In the genomic region with DNA sequence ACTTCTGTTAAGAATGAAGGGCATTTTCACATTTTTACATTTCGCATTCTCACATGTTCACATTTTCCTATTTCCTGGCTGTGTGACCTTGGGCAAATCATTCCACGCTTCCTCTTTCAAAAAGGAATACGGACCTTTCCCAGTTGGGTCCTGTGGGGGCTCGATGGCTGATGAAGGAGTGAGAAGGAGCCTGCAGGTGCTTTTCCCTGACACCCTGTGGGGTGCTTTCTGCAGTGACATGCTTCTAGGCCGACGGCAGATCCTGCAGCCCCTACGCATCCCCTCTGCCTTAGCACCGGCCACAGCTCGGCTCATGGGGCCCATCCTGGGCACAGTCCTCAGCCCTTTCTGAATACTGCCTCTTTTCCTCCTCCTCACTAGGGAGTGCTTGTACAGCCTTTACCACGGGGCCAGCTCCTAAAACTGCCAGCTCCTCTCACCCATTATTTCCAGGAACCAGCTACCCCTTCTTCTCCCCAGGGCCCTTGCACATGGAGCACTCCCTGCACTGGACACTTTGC, we compare ENCODE assay signal across 25 cellular contexts.
A peak's percentile ranks its signal among the peaks of the same experiment; 100 is the strongest.
DNase-seq lines count a peak whose midpoint lies in the region; ATAC-seq and TF ChIP-seq lines count a peak whose summit lies in the region.
"Had no signal": no experiment of that assay in that cellular context is flagged by ENCODE, and none has a peak within 500 bp of the region (broad histone marks: within the 10 kb centered on the region; RNA-seq: fewer than 3 reads in every experiment).

No MANE protein-coding gene starts in this region.

- WGBS in esophagus squamous epithelium, 2 donors, result 77 to 78% methylated on average over 10 of the region's 10 CpGs
- WGBS in stomach, 5 donors, result 70 to 82% (median 73%) methylated on average over 10 of the region's 10 CpGs

- H3K9me3 ChIP-seq in AG04450 (ENCODE audit: control insufficient read depth, insufficient read depth, low read length) (peaks cover 7% of the 10 kb centered on the region), Loucy (ENCODE audit: insufficient read depth, low read depth, low read length) (no peaks in the 10 kb centered on the region), esophagus squamous epithelium (no peaks in the 10 kb centered on the region), stomach (peaks cover 0 to 19% (median 13%) of the 10 kb centered on the region in 4 donors)
- H3K9me3 ChIP-seq: BLaER1 treated with 17β-estradiol and CSF1 and Interleukin-3, amounts not matched to agents 10 nM and 100 nM; colonic mucosa had no signal

- CTCF ChIA-PET in AG04450 (lab: Charles Lee), result no interaction called here

- H3K27me3 ChIP-seq in AG04450 (ENCODE audit: control insufficient read depth, insufficient read depth, low read length) (no peaks in the 10 kb centered on the region), Loucy (ENCODE audit: insufficient read depth, low read length, poor library complexity, severe bottlenecking) (no peaks in the 10 kb centered on the region), esophagus squamous epithelium (peaks cover 0 to 88% (median 0%) of the 10 kb centered on the region in 4 donors), stomach (peaks cover 0 to 67% (median 8%) of the 10 kb centered on the region in 3 donors)
- H3K27me3 ChIP-seq: BLaER1 treated with 17β-estradiol and CSF1 and Interleukin-3, amounts not matched to agents 10 nM and 100 nM; colonic mucosa had no signal

- DNase-seq in AG04450 (ENCODE audit: low read depth, low spot score) (no peak), esophagus squamous epithelium (lab: John Stamatoyannopoulos, UW) (no peak), posterior vena cava (ENCODE audit: low spot score) (peak; percentile 57), stomach (no peak), NCI-H146 treated with DMSO at 0.1 percent for 48 hours (lab: John Stamatoyannopoulos, UW; ENCODE audit: unreplicated experiment) (no peak)
- DNase-seq: activated CD4-positive, alpha-beta T cell treated with anti-CD3 and anti-CD28 coated beads, Interleukin-2, amount 10 ng/mL, durations not matched to agents 24 days and 14 days; activated CD8-positive, alpha-beta memory T cell treated with anti-CD3 and anti-CD28 coated beads for 24 hours; activated T-cell treated with anti-CD3 and anti-CD28 coated beads for 4 hours; effector memory CD4-positive, alpha-beta T cell; erythroblast; head of caudate nucleus; naive thymus-derived CD8-positive, alpha-beta T cell; NCI-H1436 treated with DMSO at 0.1 percent for 48 hours; SIG-M5; stimulated activated CD4-positive, alpha-beta T cell treated with anti-CD3 and anti-CD28 coated beads, Interleukin-2, amount 100 ng/mL, for 24 hours; stimulated activated CD8-positive, alpha-beta memory T cell treated with anti-CD3 and anti-CD28 coated beads, Interleukin-4, amount 100 ng/mL, for 48 hours; SW 1271; T1000 had no signal

- no peak for TF ChIP-seq EP300 in stomach (IDR thresholded peaks at IDR 0.05)

- no peak for ATAC-seq in HG03520 (IDR thresholded peaks at IDR 0.05; ENCODE audit: unreplicated experiment)
- ATAC-seq: activated naive CD4-positive, alpha-beta T cell treated with anti-CD3 and anti-CD28 coated beads, Interleukin-2, amount 50 U/mL, for 72 hours; naive thymus-derived CD8-positive, alpha-beta T cell; Panc1 had no signal

- no peaks in the 10 kb centered on the region for H3K9me2 ChIP-seq in Loucy (replicated peaks; ENCODE audit: low read depth, low read length)

- no peaks in the 10 kb centered on the region for H3K79me2 ChIP-seq in Loucy (ENCODE audit: insufficient read depth, low read length)

- 0 out of 2 replicates have a peak overlapping the region, but pooled peaks have one; percentile 6 for H2AFZ ChIP-seq in Loucy (ENCODE audit: low read length)

- POLR2A ChIA-PET in AG04450 (lab: Yijun Ruan, JAX), result interaction anchor here (1.1 to 1.6 kb wide), 3 partner anchors 11 to 93 kb away, joined by 4 to 23 read pairs (median 4); a partner anchor contains a TSS

- TF ChIP-seq POLR2A in esophagus squamous epithelium (IDR thresholded peaks at IDR 0.05) (no peak), stomach (IDR thresholded peaks at IDR 0.05) (no peak)

- H4K20me1 ChIP-seq in Loucy (ENCODE audit: insufficient read depth, low read length, poor library complexity, severe bottlenecking), result no peaks in the 10 kb centered on the region

- peak overlapping the region; percentile 65 for H3K27ac ChIP-seq in AG04450 (ENCODE audit: low read depth, low read length)
- H3K27ac ChIP-seq in esophagus squamous epithelium, result peak overlapping the region in 3 of 4 donors; percentile 30 to 60 (median 53)
- peak overlapping the region in 2 of 5 donors; percentile 7 to 34 for H3K27ac ChIP-seq in stomach
- H3K27ac ChIP-seq: BLaER1 treated with 17β-estradiol and CSF1 and Interleukin-3, amounts not matched to agents 10 nM and 100 nM; colonic mucosa; KMS-11 had no signal

- no peak overlapping the region for H3K4me3 ChIP-seq in AG04450 (ENCODE audit: low read depth, low read length)
- no peak overlapping the region for H3K4me3 ChIP-seq in Loucy (ENCODE audit: low read length, poor library complexity, severe bottlenecking)
- no peak overlapping the region for H3K4me3 ChIP-seq in esophagus squamous epithelium
- no peak overlapping the region for H3K4me3 ChIP-seq in stomach
- H3K4me3 ChIP-seq: BLaER1 treated with 17β-estradiol and CSF1 and Interleukin-3, amounts not matched to agents 10 nM and 100 nM; colonic mucosa had no signal

- H3K4me1 ChIP-seq in Loucy (ENCODE audit: insufficient read depth, low read length, poor library complexity, severe bottlenecking) (peaks cover 48% of the 10 kb centered on the region), esophagus squamous epithelium (peaks cover 0 to 31% (median 17%) of the 10 kb centered on the region in 3 donors), stomach (peaks cover 4 to 12% (median 5%) of the 10 kb centered on the region in 4 donors)

- intact Hi-C loops in esophagus squamous epithelium (cut with DNase I), result no loop called here
- intact Hi-C loops in posterior vena cava (cut with DNase I), result no loop called here
- intact Hi-C loops in stomach (cut with DNase I; ENCODE audit: low total_unique reads), result no loop called here

- TF ChIP-seq CTCF in AG04450 (IDR thresholded peaks at IDR 0.05; ENCODE audit: low read depth, low read length) (no peak), Loucy (conservative IDR thresholded peaks at IDR 0.05; ENCODE audit: low read length) (no peak), esophagus squamous epithelium (IDR thresholded peaks at IDR 0.05) (no peak), stomach (IDR thresholded peaks at IDR 0.05) (no peak)

- H3F3A ChIP-seq in Loucy (ENCODE audit: low read depth), result peaks cover 7% of the 10 kb centered on the region

- H3K4me2 ChIP-seq in Loucy (ENCODE audit: low read depth, low read length, poor library complexity, severe bottlenecking), result no peak overlapping the region
- H3K4me2 ChIP-seq: KMS-11 had no signal

- H3K36me3 ChIP-seq in Loucy (ENCODE audit: insufficient read depth, low read length), result no peaks in the 10 kb centered on the region
- H3K36me3 ChIP-seq in esophagus squamous epithelium, result no peaks in the 10 kb centered on the region
- no peaks in the 10 kb centered on the region for H3K36me3 ChIP-seq in stomach
- H3K36me3 ChIP-seq: BLaER1 treated with 17β-estradiol and CSF1 and Interleukin-3, amounts not matched to agents 10 nM and 100 nM; colonic mucosa had no signal

- no peak overlapping the region for H3K9ac ChIP-seq in Loucy (ENCODE audit: low read depth, low read length, poor library complexity, severe bottlenecking)
- H3K9ac ChIP-seq: BLaER1 treated with 17β-estradiol and CSF1 and Interleukin-3, amounts not matched to agents 10 nM and 100 nM; KMS-11 had no signal
